Comparison of ENCODE assay signal across 22 cellular contexts in the genomic region with DNA sequence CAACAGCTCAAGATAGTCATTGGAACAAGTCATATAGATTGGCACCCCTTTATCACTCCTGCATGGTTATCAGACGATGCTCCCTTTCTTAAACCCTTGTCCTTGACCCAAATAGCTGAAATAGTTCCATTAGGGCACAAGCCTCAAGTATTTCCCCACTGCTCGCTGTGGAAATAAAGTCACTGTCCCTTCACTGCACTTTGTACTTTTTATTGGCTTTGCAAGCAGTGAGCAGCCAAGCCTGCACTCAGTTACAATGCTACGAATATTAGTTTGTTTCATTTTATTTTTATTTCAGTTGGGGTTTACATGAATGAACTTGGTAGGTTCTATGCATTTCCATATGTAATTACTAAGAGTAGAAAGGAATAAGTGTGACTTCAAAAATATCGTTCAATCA.
"Had no signal": no experiment of that assay in that cellular context is flagged by ENCODE, and none has a peak within 500 bp of the region (broad histone marks: within the 10 kb centered on the region; RNA-seq: fewer than 3 reads in every experiment).

No MANE protein-coding gene starts in this region.

- ATAC-seq: foreskin keratinocyte; gastroesophageal sphincter; heart left ventricle; left cardiac atrium; lower lobe of right lung; mucosa of descending colon; naive thymus-derived CD8-positive, alpha-beta T cell had no signal

- H3K9me3 ChIP-seq: esophagus muscularis mucosa, left ventricle myocardium inferior, lower lobe of right lung, mucosa of descending colon had no signal

- DNase-seq: dermis blood vessel endothelial cell; dorsolateral prefrontal cortex; effector CD4-positive, alpha-beta T cell; effector memory CD4-positive, alpha-beta T cell; foreskin keratinocyte; heart left ventricle; hippocampal formation; left cardiac atrium; left ventricle myocardium inferior; lower lobe of right lung; mesenchymal stem cell; mucosa of descending colon; naive B cell; naive thymus-derived CD8-positive, alpha-beta T cell had no signal

- H3K4me1 ChIP-seq: esophagus muscularis mucosa, foreskin keratinocyte, gastroesophageal sphincter, heart left ventricle, left ventricle myocardium inferior, lower lobe of right lung had no signal

- H3K27me3 ChIP-seq: dorsolateral prefrontal cortex, esophagus muscularis mucosa, foreskin keratinocyte, gastroesophageal sphincter, heart left ventricle had no signal

- H3K4me3 ChIP-seq: coronary artery, dorsolateral prefrontal cortex, esophagus muscularis mucosa, gastroesophageal sphincter, heart left ventricle, left ventricle myocardium inferior, lower lobe of right lung, mucosa of descending colon had no signal

- FAIRE-seq: colon, endothelial cell of umbilical vein, frontal cortex, islet of Langerhans, keratinocyte had no signal

- H3K36me3 ChIP-seq: esophagus muscularis mucosa, gastroesophageal sphincter, heart left ventricle, left ventricle myocardium inferior, lower lobe of right lung had no signal

- H3K27ac ChIP-seq: coronary artery, dorsolateral prefrontal cortex, esophagus muscularis mucosa, foreskin keratinocyte, gastroesophageal sphincter, heart left ventricle, left ventricle myocardium inferior, lower lobe of right lung had no signal
